In genomic region chr5:53084856-53085255, GRCh38 we compare ENCODE assay signal across 31 cellular contexts.
"Had no signal": no experiment of that assay in that cellular context is flagged by ENCODE, and none has a peak within 500 bp of the region (broad histone marks: within the 10 kb centered on the region; RNA-seq: fewer than 3 reads in every experiment).

No MANE protein-coding gene starts in this region.

- H3K27ac ChIP-seq: ascending aorta, body of pancreas, coronary artery, SK-N-MC had no signal

- H3K4me3 Mint-ChIP-seq: activated B cell treated with CpG ODN at 0.5 μM for 24 hours; activated naive CD4-positive, alpha-beta T cell treated with anti-CD3 and anti-CD28 coated beads for 36 hours; activated naive CD8-positive, alpha-beta T cell treated with anti-CD3 and anti-CD28 coated beads, Interleukin-2, amount 50 U/mL, for 24 hours; activated T-cell treated with anti-CD3 and anti-CD28 coated beads, Interleukin-2, amount 50 U/mL, for 4 hours; activated T-helper 17 cell treated with anti-CD3 and anti-CD28 coated beads, Interleukin-2, amount 50 U/mL, for 72 hours; T-cell had no signal

- ATAC-seq: activated naive CD8-positive, alpha-beta T cell treated with anti-CD3 and anti-CD28 coated beads, Interleukin-2, amount 50 U/mL, for 24 hours; activated T-cell treated with anti-CD3 and anti-CD28 coated beads, Interleukin-2, amount 50 U/mL, for 4 hours; activated T-helper 17 cell treated with anti-CD3 and anti-CD28 coated beads, Interleukin-2, amount 50 U/mL, for 72 hours; body of pancreas; Panc1; Right ventricle myocardium inferior had no signal

- DNase-seq: activated B cell treated with CpG ODN at 0.5 μM for 24 hours; activated CD4-positive, alpha-beta T cell treated with anti-CD3 and anti-CD28 coated beads for 1 hour; activated CD8-positive, alpha-beta memory T cell treated with anti-CD3 and anti-CD28 coated beads for 24 hours; activated gamma-delta T cell; activated naive CD4-positive, alpha-beta T cell treated with anti-CD3 and anti-CD28 coated beads for 36 hours; activated naive CD8-positive, alpha-beta T cell treated with anti-CD3 and anti-CD28 coated beads, Interleukin-2, amount 50 U/mL, for 24 hours; activated T-cell treated with anti-CD3 and anti-CD28 coated beads, Interleukin-2, amount 50 U/mL, for 4 hours; amniotic stem cell; body of pancreas; central memory CD4-positive, alpha-beta T cell; Karpas-422; NCI-H1105 treated with DMSO at 0.1 percent for 48 hours; NCI-H1436 treated with DMSO at 0.1 percent for 48 hours; NCI-H187; NCI-H2081; NCI-H2171 treated with DMSO at 0.1 percent for 48 hours; NCI-H345; NCI-H510A; NCI-H526 treated with DMSO at 0.1 percent for 48 hours; NCI-H82; NK-92 treated with Interleukin-12 subunit alpha and Interleukin-12 subunit beta, amount 100 ng/mL, for 24 hours; OCI-M1; RPMI8226; T-cell; T1000 had no signal

- H3K36me3 Mint-ChIP-seq: T-cell had no signal

- H3K9me3 ChIP-seq: ascending aorta, body of pancreas had no signal

- H3K27me3 Mint-ChIP-seq: activated T-helper 17 cell treated with anti-CD3 and anti-CD28 coated beads, Interleukin-2, amount 50 U/mL, for 72 hours had no signal

- H3K27me3 ChIP-seq: ascending aorta, body of pancreas had no signal

- H3K4me3 ChIP-seq: ascending aorta, body of pancreas, coronary artery, SK-N-MC had no signal

- H3K27ac Mint-ChIP-seq: activated B cell treated with CpG ODN at 0.5 μM for 24 hours; activated naive CD4-positive, alpha-beta T cell treated with anti-CD3 and anti-CD28 coated beads for 36 hours; activated naive CD8-positive, alpha-beta T cell treated with anti-CD3 and anti-CD28 coated beads, Interleukin-2, amount 50 U/mL, for 24 hours; activated T-helper 17 cell treated with anti-CD3 and anti-CD28 coated beads, Interleukin-2, amount 50 U/mL, for 72 hours; T-cell had no signal

- H3K4me1 ChIP-seq: ascending aorta had no signal

- H3K9me3 Mint-ChIP-seq: activated B cell treated with CpG ODN at 0.5 μM for 24 hours; activated naive CD4-positive, alpha-beta T cell treated with anti-CD3 and anti-CD28 coated beads for 36 hours; activated naive CD8-positive, alpha-beta T cell treated with anti-CD3 and anti-CD28 coated beads, Interleukin-2, amount 50 U/mL, for 24 hours; activated T-cell treated with anti-CD3 and anti-CD28 coated beads, Interleukin-2, amount 50 U/mL, for 4 hours; activated T-helper 17 cell treated with anti-CD3 and anti-CD28 coated beads, Interleukin-2, amount 50 U/mL, for 72 hours; T-cell had no signal

- H3K36me3 ChIP-seq: ascending aorta had no signal
